In genomic region chr1:204592246-204592948, GRCh38 we compare ENCODE assay signal across 1 cellular context.
TF ChIP-seq lines count a peak whose summit lies in the region.

No MANE protein-coding gene starts in this region.

TF ChIP-seq in H1, 55 proteins besides CTCF, POLR2A, EP300 and RAD21:
- TF ChIP-seq POLR2AphosphoS5 (IDR thresholded peaks at IDR 0.05; ENCODE audit: low read depth, low read length) (no peak), SP4 (IDR thresholded peaks at IDR 0.05; ENCODE audit: low read length) (no peak), SP2 (IDR thresholded peaks at IDR 0.05; ENCODE audit: low read length) (no peak), ASH2L (IDR thresholded peaks at IDR 0.05; ENCODE audit: low read length) (no peak), HDAC6 (IDR thresholded peaks at IDR 0.05; ENCODE audit: low read depth, low read length) (no peak), RFX5 (IDR thresholded peaks at IDR 0.05; ENCODE audit: borderline replicate concordance, low read depth, low read length) (no peak), TAF1 (IDR thresholded peaks at IDR 0.05; ENCODE audit: low read depth, low read length) (no peak), BACH1 (IDR thresholded peaks at IDR 0.05; ENCODE audit: low read length) (no peak), POU5F1 (IDR thresholded peaks at IDR 0.05; ENCODE audit: low read depth, low read length) (no peak), SAP30 (IDR thresholded peaks at IDR 0.05; ENCODE audit: insufficient read depth, insufficient replicate concordance, low read length) (no peak), NRF1 (IDR thresholded peaks at IDR 0.05; ENCODE audit: low read depth, low read length) (no peak), ATF2 (IDR thresholded peaks at IDR 0.05; ENCODE audit: low read length) (no peak), SRF (IDR thresholded peaks at IDR 0.05; ENCODE audit: low read depth, low read length) (no peak), SIX5 (IDR thresholded peaks at IDR 0.05; ENCODE audit: low read depth, low read length) (no peak), KDM1A (IDR thresholded peaks at IDR 0.05; ENCODE audit: borderline replicate concordance, low read length) (no peak), TEAD4 (IDR thresholded peaks at IDR 0.05; ENCODE audit: low read depth, low read length) (no peak), SUZ12 (IDR thresholded peaks at IDR 0.05; ENCODE audit: low read length) (no peak)
